1 cellular context compared by ENCODE assay signal in the genomic region with DNA sequence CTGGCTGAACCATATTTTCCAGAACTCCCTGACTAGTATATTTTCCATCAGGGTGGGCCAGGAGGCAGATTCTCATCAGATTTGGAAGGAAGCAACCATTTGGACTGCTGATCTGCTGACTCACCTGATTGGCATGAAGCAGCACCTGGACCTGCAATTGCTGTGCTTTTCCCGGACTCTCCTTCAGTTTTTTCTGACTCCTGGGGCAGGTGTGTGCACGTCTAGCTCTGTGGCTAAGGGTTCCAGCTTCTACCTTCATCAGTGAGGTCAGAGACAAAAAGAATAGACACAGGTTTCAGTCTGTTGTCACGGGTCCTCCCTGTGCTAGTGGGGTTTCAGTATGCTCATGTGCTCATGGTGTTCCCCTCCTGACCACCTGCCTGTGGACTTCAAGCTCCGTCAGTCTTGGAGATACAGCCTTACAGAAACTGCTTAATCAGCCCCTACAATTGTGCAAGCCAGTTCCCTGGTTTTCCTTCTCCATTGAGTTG.
TF ChIP-seq lines count a peak whose summit lies in the region.

No MANE protein-coding gene starts in this region.

TF ChIP-seq in WTC11, 78 proteins besides CTCF, POLR2A, EP300 and RAD21 (continued from another document):
- TF ChIP-seq, protein P1, sequence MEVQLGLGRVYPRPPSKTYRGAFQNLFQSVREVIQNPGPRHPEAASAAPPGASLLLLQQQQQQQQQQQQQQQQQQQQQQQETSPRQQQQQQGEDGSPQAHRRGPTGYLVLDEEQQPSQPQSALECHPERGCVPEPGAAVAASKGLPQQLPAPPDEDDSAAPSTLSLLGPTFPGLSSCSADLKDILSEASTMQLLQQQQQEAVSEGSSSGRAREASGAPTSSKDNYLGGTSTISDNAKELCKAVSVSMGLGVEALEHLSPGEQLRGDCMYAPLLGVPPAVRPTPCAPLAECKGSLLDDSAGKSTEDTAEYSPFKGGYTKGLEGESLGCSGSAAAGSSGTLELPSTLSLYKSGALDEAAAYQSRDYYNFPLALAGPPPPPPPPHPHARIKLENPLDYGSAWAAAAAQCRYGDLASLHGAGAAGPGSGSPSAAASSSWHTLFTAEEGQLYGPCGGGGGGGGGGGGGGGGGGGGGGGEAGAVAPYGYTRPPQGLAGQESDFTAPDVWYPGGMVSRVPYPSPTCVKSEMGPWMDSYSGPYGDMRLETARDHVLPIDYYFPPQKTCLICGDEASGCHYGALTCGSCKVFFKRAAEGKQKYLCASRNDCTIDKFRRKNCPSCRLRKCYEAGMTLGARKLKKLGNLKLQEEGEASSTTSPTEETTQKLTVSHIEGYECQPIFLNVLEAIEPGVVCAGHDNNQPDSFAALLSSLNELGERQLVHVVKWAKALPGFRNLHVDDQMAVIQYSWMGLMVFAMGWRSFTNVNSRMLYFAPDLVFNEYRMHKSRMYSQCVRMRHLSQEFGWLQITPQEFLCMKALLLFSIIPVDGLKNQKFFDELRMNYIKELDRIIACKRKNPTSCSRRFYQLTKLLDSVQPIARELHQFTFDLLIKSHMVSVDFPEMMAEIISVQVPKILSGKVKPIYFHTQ (CRISPR knock-in tag; IDR thresholded peaks at IDR 0.05), result no peak
- TF ChIP-seq TEAD4 (CRISPR knock-in tag; IDR thresholded peaks at IDR 0.05), result no peak
- TF ChIP-seq, protein P2, sequence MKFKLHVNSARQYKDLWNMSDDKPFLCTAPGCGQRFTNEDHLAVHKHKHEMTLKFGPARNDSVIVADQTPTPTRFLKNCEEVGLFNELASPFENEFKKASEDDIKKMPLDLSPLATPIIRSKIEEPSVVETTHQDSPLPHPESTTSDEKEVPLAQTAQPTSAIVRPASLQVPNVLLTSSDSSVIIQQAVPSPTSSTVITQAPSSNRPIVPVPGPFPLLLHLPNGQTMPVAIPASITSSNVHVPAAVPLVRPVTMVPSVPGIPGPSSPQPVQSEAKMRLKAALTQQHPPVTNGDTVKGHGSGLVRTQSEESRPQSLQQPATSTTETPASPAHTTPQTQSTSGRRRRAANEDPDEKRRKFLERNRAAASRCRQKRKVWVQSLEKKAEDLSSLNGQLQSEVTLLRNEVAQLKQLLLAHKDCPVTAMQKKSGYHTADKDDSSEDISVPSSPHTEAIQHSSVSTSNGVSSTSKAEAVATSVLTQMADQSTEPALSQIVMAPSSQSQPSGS (CRISPR knock-in tag; IDR thresholded peaks at IDR 0.05; ENCODE audit: borderline replicate concordance, low read depth), result no peak
- TF ChIP-seq JAZF1 (CRISPR knock-in tag; IDR thresholded peaks at IDR 0.05), result no peak
- TF ChIP-seq ZNF416 (CRISPR knock-in tag; IDR thresholded peaks at IDR 0.05), result no peak
TF ChIP-seq in WTC11: peak in this region for 0.
